22 cellular contexts compared by ENCODE assay signal in the genomic region with DNA sequence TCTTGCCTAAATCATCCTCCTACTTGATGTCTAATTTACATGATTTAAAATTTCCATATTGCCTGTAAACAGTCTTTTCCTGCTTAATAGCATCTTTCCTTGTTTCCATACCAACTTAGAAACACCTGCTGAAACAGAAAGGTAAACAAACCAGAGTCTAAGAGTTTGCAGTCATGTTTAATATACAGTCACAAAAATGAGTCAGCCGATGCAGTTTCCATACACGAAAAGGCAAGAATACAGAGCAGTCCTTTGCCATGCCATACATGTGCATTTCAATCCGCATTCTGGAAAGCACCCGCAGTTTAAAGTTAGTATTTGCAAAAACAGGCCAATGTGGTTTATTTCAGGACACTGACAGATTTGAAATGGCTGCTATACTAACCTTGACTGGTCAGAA. TPM values are rescaled to one million over a fixed set of nuclear protein-coding genes. Genes with fewer than 3 reads are reported as not detected.
A peak's percentile ranks its signal among the peaks of the same experiment; 100 is the strongest.
DNase-seq lines count a peak whose midpoint lies in the region; ATAC-seq and TF ChIP-seq lines count a peak whose summit lies in the region.
"Had no signal": no experiment of that assay in that cellular context is flagged by ENCODE, and none has a peak within 500 bp of the region (broad histone marks: within the 10 kb centered on the region; RNA-seq: fewer than 3 reads in every experiment).

No MANE protein-coding gene starts in this region.

- H3K36me3 ChIP-seq in cardiac muscle cell: no peaks in the 10 kb centered on the region
- peaks cover 0 to 5% of the 10 kb centered on the region in 2 donors for H3K36me3 ChIP-seq in gastrocnemius medialis
- H3K36me3 ChIP-seq: adrenal gland, SJSA1, vagina had no signal

- H3K4me1 ChIP-seq in cardiac muscle cell (ENCODE audit: low read depth): peaks cover 18% of the 10 kb centered on the region
- no peaks in the 10 kb centered on the region for H3K4me1 ChIP-seq in right cardiac atrium (ENCODE audit: control insufficient read depth, insufficient read depth, low read length)
- peaks cover 21 to 77% of the 10 kb centered on the region in 2 donors for H3K4me1 ChIP-seq in gastrocnemius medialis
- H3K4me1 ChIP-seq: A549, adrenal gland, vagina had no signal

- DNase-seq in cardiac muscle cell (ENCODE audit: low read depth in 1 of 2, low spot score in 1 of 2) (no peak), cardiac septum (ENCODE audit: low spot score) (no peak), amniotic epithelial cell (ENCODE audit: low read depth) (peak; percentile 9), right cardiac atrium (no peak), gastrocnemius medialis (no peak), ACHN (no peak), GF-D8 (lab: John Stamatoyannopoulos, UW) (no peak), NCI-H446 treated with DMSO at 0.1 percent for 48 hours (lab: John Stamatoyannopoulos, UW) (no peak)
- DNase-seq: activated CD4-positive, CD25-positive, alpha-beta regulatory T cell treated with anti-CD3 and anti-CD28 coated beads, Interleukin-2, amount 50 U/mL, for 72 hours; activated CD8-positive, alpha-beta memory T cell treated with anti-CD3 and anti-CD28 coated beads, Interleukin-2, amount 10 ng/mL, durations not matched to agents 7 days and 5 days; adrenal gland; DMS79; kidney; midbrain; NCI-H146; NCI-H2227 treated with DMSO at 0.1 percent for 48 hours; stimulated activated CD4-positive, alpha-beta T cell treated with anti-CD3 and anti-CD28 coated beads, Interleukin-2, amount 100 ng/mL, for 48 hours had no signal

- ATAC-seq in right cardiac atrium (no peak), gastrocnemius medialis (no peak)
- ATAC-seq: A549; activated CD8-positive, alpha-beta memory T cell treated with anti-CD3 and anti-CD28 coated beads, Interleukin-2, amount 10 ng/mL, durations not matched to agents 7 days and 5 days had no signal

- TF ChIP-seq CTCF in cardiac muscle cell (IDR thresholded peaks at IDR 0.05; ENCODE audit: low read depth, low read length) (no peak), gastrocnemius medialis (IDR thresholded peaks at IDR 0.05 in 4 of 5, conservative IDR thresholded peaks at IDR 0.05 in 1 of 5) (no peak)

- in situ Hi-C loops in gastrocnemius medialis (cut with MboI; ENCODE audit: low sequenced_read_pairs in 4 of 4): no loop called here
- in situ Hi-C loops in ACHN (cut with HindIII; ENCODE audit: low pct_ligation_motif_present, low pct_unique_long_range_greater_than_20kb, low sequenced_read_pairs): no loop called here

- intact Hi-C loops in cardiac septum (cut with DNase I): loop anchor here (5.0 kb wide), 1 partner anchor 40 kb away; no protein-coding TSS in a partner anchor
- intact Hi-C loops in right cardiac atrium (cut with DNase I): no loop called here
- intact Hi-C loops in gastrocnemius medialis (cut with DNase I; ENCODE audit: low total_unique reads): loop anchor here (2.0 kb wide), 1 partner anchor 50 kb away; no protein-coding TSS in a partner anchor

- no peak overlapping the region for H3K4me3 ChIP-seq in cardiac muscle cell
- no peak overlapping the region for H3K4me3 ChIP-seq in right cardiac atrium (ENCODE audit: low read length)
- H3K4me3 ChIP-seq in gastrocnemius medialis: peak overlapping the region; percentile 1 to 32 (median 28)
- H3K4me3 ChIP-seq: A549, adrenal gland, SJSA1, vagina had no signal

- peak overlapping the region; percentile 90 for H3K27ac ChIP-seq in cardiac muscle cell
- H3K27ac ChIP-seq in right cardiac atrium (ENCODE audit: low read length): peak overlapping the region; percentile 87
- H3K27ac ChIP-seq in gastrocnemius medialis: peak overlapping the region; percentile 82 to 91 (median 86)
- H3K27ac ChIP-seq: A549, adrenal gland, SJSA1 had no signal

- TF ChIP-seq POLR2A in gastrocnemius medialis (IDR thresholded peaks at IDR 0.05): no peak

- H3K27me3 ChIP-seq in cardiac muscle cell (no peaks in the 10 kb centered on the region), right cardiac atrium (ENCODE audit: control insufficient read depth, insufficient read depth) (no peaks in the 10 kb centered on the region), gastrocnemius medialis (no peaks in the 10 kb centered on the region)
- H3K27me3 ChIP-seq: adrenal gland, SJSA1, vagina had no signal

- 50% methylated on average over 4 of the region's 4 CpGs for WGBS in right cardiac atrium

- H3K9me3 ChIP-seq in cardiac muscle cell (ENCODE audit: low read depth) (no peaks in the 10 kb centered on the region), right cardiac atrium (ENCODE audit: control insufficient read depth, low read length) (no peaks in the 10 kb centered on the region), gastrocnemius medialis (no peaks in the 10 kb centered on the region)
- H3K9me3 ChIP-seq: A549, adrenal gland, SJSA1, vagina had no signal

RNA-seq across cellular contexts. Expression of a gene that starts 32.1 kb away (rescaled TPM):
- total RNA-seq in cardiac muscle cell (not detected in 2 replicates), cardiac septum (3.8 TPM), right cardiac atrium (1 to 10 TPM; 3.2 to 5.1 (median 4.4) TPM), gastrocnemius medialis (100 to 1,000 TPM in 3 of 4 donors, 10 to 100 TPM in 1; 48.7 to 284 (median 179) TPM)
- polyA plus RNA-seq in cardiac muscle cell (0.45 TPM in 1 of 2 replicates, not detected in the other), right cardiac atrium (1.4 TPM)
- total RNA-seq: activated CD8-positive, alpha-beta memory T cell treated with anti-CD3 and anti-CD28 coated beads, Interleukin-2, amount 10 ng/mL, durations not matched to agents 7 days and 5 days; HT-29; subcutaneous adipose tissue had no signal
- polyA plus RNA-seq: A549 had no signal

RNA-seq across cellular contexts. Expression of a gene that starts 41.5 kb away (rescaled TPM):
- total RNA-seq in cardiac muscle cell (0.07 and 0.63 TPM in 2 replicates), cardiac septum (0.22 TPM), right cardiac atrium (1 to 10 TPM in 1 of 4 donors, under 1 TPM in 1, not detected in 2; 0.23 to 1.0 TPM), gastrocnemius medialis (under 1 TPM in 2 of 4 donors, not detected in 2; 0.22 to 0.29 TPM)
- polyA plus RNA-seq in cardiac muscle cell (2.2 and 2.5 TPM in 2 replicates), right cardiac atrium (0.34 TPM)
- total RNA-seq: activated CD8-positive, alpha-beta memory T cell treated with anti-CD3 and anti-CD28 coated beads, Interleukin-2, amount 10 ng/mL, durations not matched to agents 7 days and 5 days; HT-29; SJSA1; vagina had no signal

Comparison
In these comparisons a context has a peak if more than half of its experiments do, and no peak if none do; other contexts are left out.
1. intact Hi-C loops: an anchor here in cardiac septum (5.0 kb wide) and gastrocnemius medialis (2.0 kb wide); none called in right cardiac atrium.
2. H3K4me3 ChIP-seq: peak in gastrocnemius medialis (4 of 4); none in cardiac muscle cell (single experiment) and right cardiac atrium (single experiment).
3. RNA of a gene that starts 32.1 kb away (total RNA-seq): 48.7 to 284 TPM in gastrocnemius medialis; 3.2 to 5.1 TPM in right cardiac atrium, 3.8 TPM in cardiac septum (single experiment) and not detected in cardiac muscle cell; every median in the first group is over 4 times any median in the second.
4. Peak in every context shown above with its lines, with median percentiles within 50 percentile points of each other: H3K27ac ChIP-seq.